ENCODE assay signal across 29 cellular contexts in genomic region chr3:50383750-50384149, GRCh38. TPM values are rescaled to one million over a fixed set of nuclear protein-coding genes. Genes with fewer than 3 reads are reported as not detected.
"Had no signal": no experiment of that assay in that cellular context is flagged by ENCODE, and none has a peak within 500 bp of the region (broad histone marks: within the 10 kb centered on the region; RNA-seq: fewer than 3 reads in every experiment).

No MANE protein-coding gene starts in this region.

- H3K9me3 ChIP-seq: body of pancreas, MG63 had no signal

- H3K36me3 Mint-ChIP-seq: activated CD8-positive, alpha-beta memory T cell treated with anti-CD3 and anti-CD28 coated beads, Interleukin-2, amount 10 ng/mL, durations not matched to agents 7 days and 5 days; activated naive CD4-positive, alpha-beta T cell treated with anti-CD3 and anti-CD28 coated beads, Interleukin-2, amount 50 U/mL, for 24 hours; IgD-negative memory B cell; WTC11 had no signal

- H3K4me3 ChIP-seq: body of pancreas, MG63 had no signal

- H3K27ac ChIP-seq: body of pancreas, KMS-11 had no signal

- ATAC-seq: activated CD8-positive, alpha-beta memory T cell treated with anti-CD3 and anti-CD28 coated beads, Interleukin-2, amount 10 ng/mL, durations not matched to agents 7 days and 5 days; body of pancreas; Panc1; WTC11 had no signal

- H3K27me3 ChIP-seq: body of pancreas, MG63 had no signal

- H3K27ac Mint-ChIP-seq: activated CD4-positive, alpha-beta T cell treated with anti-CD3 and anti-CD28 coated beads, Interleukin-2, amount 10 ng/mL, durations not matched to agents 24 days and 14 days; activated CD8-positive, alpha-beta memory T cell treated with anti-CD3 and anti-CD28 coated beads, Interleukin-2, amount 10 ng/mL, durations not matched to agents 7 days and 5 days; activated naive CD4-positive, alpha-beta T cell treated with anti-CD3 and anti-CD28 coated beads, Interleukin-2, amount 50 U/mL, for 24 hours; activated T-cell treated with anti-CD3 and anti-CD28 coated beads, Interleukin-2, amount 50 U/mL, for 24 hours; activated T-helper 1 cell treated with anti-CD3 and anti-CD28 coated beads, Interleukin-12 subunit alpha, Interleukin-12 subunit beta, Interleukin-2, Interleukin-4 antibody, amounts not matched to agents 30 ng/mL and 10 ng/mL and 1 ng/mL, durations not matched to agents 14 hours and 24 hours and 36 hours; IgD-negative memory B cell; T-helper 1 cell treated with Interleukin-12 subunit alpha and Interleukin-12 subunit beta and Interleukin-4 antibody, amounts not matched to agents 30 μg/mL and 1 μg/mL, for 36 hours; WTC11 had no signal

- H3K4me1 ChIP-seq: body of pancreas had no signal

- H3K9me3 Mint-ChIP-seq: activated CD4-positive, alpha-beta T cell treated with anti-CD3 and anti-CD28 coated beads, Interleukin-2, amount 10 ng/mL, durations not matched to agents 24 days and 14 days; activated naive CD4-positive, alpha-beta T cell treated with anti-CD3 and anti-CD28 coated beads, Interleukin-2, amount 50 U/mL, for 24 hours; activated T-cell treated with anti-CD3 and anti-CD28 coated beads, Interleukin-2, amount 50 U/mL, for 24 hours; activated T-helper 1 cell treated with anti-CD3 and anti-CD28 coated beads, Interleukin-12 subunit alpha, Interleukin-12 subunit beta, Interleukin-2, Interleukin-4 antibody, amounts not matched to agents 30 ng/mL and 10 ng/mL and 1 ng/mL, durations not matched to agents 14 hours and 24 hours and 36 hours; IgD-negative memory B cell; T-helper 1 cell treated with Interleukin-12 subunit alpha and Interleukin-12 subunit beta and Interleukin-4 antibody, amounts not matched to agents 30 μg/mL and 1 μg/mL, for 36 hours; WTC11 had no signal

- DNase-seq: activated CD4-positive, alpha-beta T cell treated with anti-CD3 and anti-CD28 coated beads for 1 hour; activated CD4-positive, alpha-beta T cell treated with anti-CD3 and anti-CD28 coated beads, Interleukin-2, amount 10 ng/mL, durations not matched to agents 24 days and 14 days; activated CD4-positive, alpha-beta T cell treated with anti-CD3 and anti-CD28 coated beads, Interleukin-2, amount 50 U/mL, for 48 hours; activated CD8-positive, alpha-beta memory T cell treated with anti-CD3 and anti-CD28 coated beads, Interleukin-2, amount 10 ng/mL, durations not matched to agents 7 days and 5 days; activated effector memory CD4-positive, alpha-beta T cell treated with Interleukin-2 at 50 U/mL for 16 hours; activated naive CD4-positive, alpha-beta T cell; activated T-cell treated with anti-CD3 and anti-CD28 coated beads, Interleukin-2, amount 50 U/mL, for 24 hours; aorta; body of pancreas; MG63; NCI-H1092 treated with DMSO at 0.1 percent for 48 hours; NCI-H1417 treated with DMSO at 0.1 percent for 48 hours; NCI-H1694; NCI-H2029; NCI-H2107; NCI-H2171 treated with DMSO at 0.1 percent for 48 hours; NCI-H226; NCI-H526; NK-92 treated with Interleukin-12 subunit alpha and Interleukin-12 subunit beta, amount 100 ng/mL, for 24 hours; OCI-M1; RPMI8226; SHP77 had no signal

- H3K4me2 ChIP-seq: KMS-11 had no signal

- H3K9ac ChIP-seq: KMS-11 had no signal

- H3K4me1 Mint-ChIP-seq: activated CD4-positive, alpha-beta T cell treated with anti-CD3 and anti-CD28 coated beads, Interleukin-2, amount 10 ng/mL, durations not matched to agents 24 days and 14 days; activated CD8-positive, alpha-beta memory T cell treated with anti-CD3 and anti-CD28 coated beads, Interleukin-2, amount 10 ng/mL, durations not matched to agents 7 days and 5 days; activated naive CD4-positive, alpha-beta T cell treated with anti-CD3 and anti-CD28 coated beads, Interleukin-2, amount 50 U/mL, for 24 hours; IgD-negative memory B cell; WTC11 had no signal

- H3K36me3 ChIP-seq: MG63 had no signal

- H3K27me3 Mint-ChIP-seq: activated CD8-positive, alpha-beta memory T cell treated with anti-CD3 and anti-CD28 coated beads, Interleukin-2, amount 10 ng/mL, durations not matched to agents 7 days and 5 days; activated naive CD4-positive, alpha-beta T cell treated with anti-CD3 and anti-CD28 coated beads, Interleukin-2, amount 50 U/mL, for 24 hours; activated T-cell treated with anti-CD3 and anti-CD28 coated beads, Interleukin-2, amount 50 U/mL, for 24 hours had no signal

- H3K4me3 Mint-ChIP-seq: activated CD4-positive, alpha-beta T cell treated with anti-CD3 and anti-CD28 coated beads, Interleukin-2, amount 10 ng/mL, durations not matched to agents 24 days and 14 days; activated CD8-positive, alpha-beta memory T cell treated with anti-CD3 and anti-CD28 coated beads, Interleukin-2, amount 10 ng/mL, durations not matched to agents 7 days and 5 days; activated naive CD4-positive, alpha-beta T cell treated with anti-CD3 and anti-CD28 coated beads, Interleukin-2, amount 50 U/mL, for 24 hours; activated T-cell treated with anti-CD3 and anti-CD28 coated beads, Interleukin-2, amount 50 U/mL, for 24 hours; activated T-helper 1 cell treated with anti-CD3 and anti-CD28 coated beads, Interleukin-12 subunit alpha, Interleukin-12 subunit beta, Interleukin-2, Interleukin-4 antibody, amounts not matched to agents 30 ng/mL and 10 ng/mL and 1 ng/mL, durations not matched to agents 14 hours and 24 hours and 36 hours; IgD-negative memory B cell; T-helper 1 cell treated with Interleukin-12 subunit alpha and Interleukin-12 subunit beta and Interleukin-4 antibody, amounts not matched to agents 30 μg/mL and 1 μg/mL, for 36 hours; WTC11 had no signal

RNA-seq across cellular contexts. Expression of gene ZMYND10, which starts 38.2 kb away (rescaled TPM):
- polyA plus RNA-seq: IgD-negative memory B cell had no signal
